ENCODE assay signal across 1 cellular context in the genomic region with DNA sequence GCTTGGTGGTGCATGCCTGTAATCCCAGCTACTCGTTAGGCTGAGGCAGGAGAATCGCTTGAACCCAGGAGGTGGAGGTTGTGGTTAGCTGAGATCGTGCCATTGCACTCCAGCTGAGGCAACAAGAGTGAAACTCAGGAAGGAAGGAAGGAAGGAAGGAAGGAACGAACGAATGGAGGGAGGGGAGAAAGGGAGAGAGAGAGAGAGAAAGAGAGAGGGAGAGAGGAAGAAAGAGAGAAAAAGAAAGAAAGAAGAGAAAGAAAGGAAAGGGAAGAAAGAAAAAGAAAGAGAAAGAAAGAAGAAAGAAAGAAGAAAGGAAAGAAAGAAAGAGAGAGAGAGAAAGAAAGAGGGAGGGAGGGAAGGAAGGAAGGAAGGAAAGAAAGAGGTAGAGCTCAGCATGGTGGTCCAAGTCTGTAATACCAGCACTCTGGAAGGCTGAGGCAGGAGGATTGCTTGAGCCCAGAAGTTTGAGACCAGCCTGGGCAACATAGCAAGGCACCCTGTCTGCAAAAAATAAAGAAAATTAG.
TF ChIP-seq lines count a peak whose summit lies in the region.

No MANE protein-coding gene starts in this region.

TF ChIP-seq in K562, 482 proteins besides CTCF, POLR2A, EP300 and RAD21 (continued from another document):
- TF ChIP-seq CEBPZ (IDR thresholded peaks at IDR 0.05; ENCODE audit: borderline replicate concordance, low read depth, low read length) (no peak), PKNOX1 (IDR thresholded peaks at IDR 0.05) (no peak), TRIM24 (IDR thresholded peaks at IDR 0.05) (peak; percentile 47 to 74; a peak in 3 of 4 replicates), IFI16 (CRISPR knock-in tag; IDR thresholded peaks at IDR 0.05) (no peak), GABPA (tag; conservative IDR thresholded peaks at IDR 0.05; ENCODE audit: low read depth) (no peak), ZKSCAN3 (CRISPR knock-in tag; IDR thresholded peaks at IDR 0.05) (no peak), CBX2 (IDR thresholded peaks at IDR 0.05; ENCODE audit: insufficient read depth, low read length, poor library complexity, severe bottlenecking) (no peak), ZNF609 (CRISPR knock-in tag; IDR thresholded peaks at IDR 0.05; ENCODE audit: borderline replicate concordance) (no peak), HDGF (IDR thresholded peaks at IDR 0.05) (no peak), NFYB (IDR thresholded peaks at IDR 0.05; ENCODE audit: extremely low read depth, insufficient read length) (no peak)
- TF ChIP-seq, protein P1, sequence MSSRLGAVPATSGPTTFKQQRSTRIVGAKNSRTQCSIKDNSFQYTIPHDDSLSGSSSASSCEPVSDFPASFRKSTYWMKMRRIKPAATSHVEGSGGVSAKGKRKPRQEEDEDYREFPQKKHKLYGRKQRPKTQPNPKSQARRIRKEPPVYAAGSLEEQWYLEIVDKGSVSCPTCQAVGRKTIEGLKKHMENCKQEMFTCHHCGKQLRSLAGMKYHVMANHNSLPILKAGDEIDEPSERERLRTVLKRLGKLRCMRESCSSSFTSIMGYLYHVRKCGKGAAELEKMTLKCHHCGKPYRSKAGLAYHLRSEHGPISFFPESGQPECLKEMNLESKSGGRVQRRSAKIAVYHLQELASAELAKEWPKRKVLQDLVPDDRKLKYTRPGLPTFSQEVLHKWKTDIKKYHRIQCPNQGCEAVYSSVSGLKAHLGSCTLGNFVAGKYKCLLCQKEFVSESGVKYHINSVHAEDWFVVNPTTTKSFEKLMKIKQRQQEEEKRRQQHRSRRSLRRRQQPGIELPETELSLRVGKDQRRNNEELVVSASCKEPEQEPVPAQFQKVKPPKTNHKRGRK (tag; IDR thresholded peaks at IDR 0.05), result peak; percentile 90
TF ChIP-seq in K562: peak in this region for 2.
